ENCODE assay signal across 8 cellular contexts in genomic region chr5:43305948-43306563, GRCh38. TPM values are rescaled to one million over a fixed set of nuclear protein-coding genes. Genes with fewer than 3 reads are reported as not detected.
DNase-seq lines count a peak whose midpoint lies in the region; ATAC-seq and TF ChIP-seq lines count a peak whose summit lies in the region.

No MANE protein-coding gene starts in this region.

- peak overlapping the region in 1 of 4 donors; percentile 24 for H3K4me3 Mint-ChIP-seq in CD4-positive, CD25-positive, alpha-beta regulatory T cell
- H3K4me3 Mint-ChIP-seq in stimulated activated naive CD8-positive, alpha-beta T cell treated with anti-CD3 and anti-CD28 coated beads, Interleukin-15, amount 100 ng/mL, for 72 hours, result peak overlapping the region in 1 of 2 donors; percentile 3

- WGBS in hepatocyte (ENCODE audit: low lambda C conversion rate, missing lambda C conversion rate), result 72% methylated on average over 1 of the region's 1 CpG

- H3K4me1 ChIP-seq in CD4-positive, CD25-positive, alpha-beta regulatory T cell (ENCODE audit: control insufficient read depth, insufficient read depth, low read length, poor library complexity, severe bottlenecking), result peaks cover 13% of the 10 kb centered on the region
- H3K4me1 ChIP-seq in adipocyte (ENCODE audit: control insufficient read depth, insufficient read depth, low read length) (peaks cover 79% of the 10 kb centered on the region), hepatocyte (ENCODE audit: insufficient read depth) (peaks cover 40% of the 10 kb centered on the region)

- H3K4me3 ChIP-seq in CD4-positive, CD25-positive, alpha-beta regulatory T cell (ENCODE audit: low read depth, low read length), result peak overlapping the region; percentile 7
- H3K4me3 ChIP-seq in adipocyte (ENCODE audit: low read length) (no peak overlapping the region), hepatocyte (no peak overlapping the region)

- H3K9me2 ChIP-seq in hepatocyte (replicated peaks; ENCODE audit: insufficient read depth), result no peaks in the 10 kb centered on the region

- H3K36me3 Mint-ChIP-seq in CD4-positive, CD25-positive, alpha-beta regulatory T cell, result peaks cover 10% of the 10 kb centered on the region

- no peaks in the 10 kb centered on the region for H3K9me3 Mint-ChIP-seq in CD4-positive, CD25-positive, alpha-beta regulatory T cell
- H3K9me3 Mint-ChIP-seq in stimulated activated naive CD8-positive, alpha-beta T cell treated with anti-CD3 and anti-CD28 coated beads, Interleukin-15, amount 100 ng/mL, for 72 hours, result no peaks in the 10 kb centered on the region

- peaks cover 31 to 61% (median 48%) of the 10 kb centered on the region in 4 donors for H3K4me1 Mint-ChIP-seq in CD4-positive, CD25-positive, alpha-beta regulatory T cell
- H3K4me1 Mint-ChIP-seq in stimulated activated naive CD8-positive, alpha-beta T cell treated with anti-CD3 and anti-CD28 coated beads, Interleukin-15, amount 100 ng/mL, for 72 hours, result peaks cover 89% of the 10 kb centered on the region

- DNase-seq in CD4-positive, CD25-positive, alpha-beta regulatory T cell, result peak in 2 of 3 donors; percentile 63 to 82
- peak; percentile 68 for DNase-seq in NCI-H526 treated with DMSO at 0.1 percent for 48 hours (lab: John Stamatoyannopoulos, UW)
- peak; percentile 88 for DNase-seq in adipocyte (ENCODE audit: low read depth)
- DNase-seq in hepatocyte (ENCODE audit: low spot score), result peak; percentile 77
- DNase-seq in stimulated activated naive CD8-positive, alpha-beta T cell treated with anti-CD3 and anti-CD28 coated beads, Interleukin-15, amount 100 ng/mL, for 72 hours, result no peak
- DNase-seq in NCI-H1048 (lab: John Stamatoyannopoulos, UW), result no peak

- H3K9me3 ChIP-seq in CD4-positive, CD25-positive, alpha-beta regulatory T cell (ENCODE audit: control insufficient read depth in 2 of 2, low read length in 2 of 2), result no peaks in the 10 kb centered on the region
- H3K9me3 ChIP-seq in adipocyte (ENCODE audit: control insufficient read depth, low read length) (no peaks in the 10 kb centered on the region), hepatocyte (ENCODE audit: low read depth) (no peaks in the 10 kb centered on the region)

- no peak overlapping the region for H2AFZ ChIP-seq in hepatocyte

- peak; percentile 45 to 71 for ATAC-seq in CD4-positive, CD25-positive, alpha-beta regulatory T cell (ENCODE audit: low read depth in 2 of 2)
- ATAC-seq in GM18867 (IDR thresholded peaks at IDR 0.05; ENCODE audit: unreplicated experiment) (peak; percentile 62), HG03280 (IDR thresholded peaks at IDR 0.05; ENCODE audit: unreplicated experiment) (peak; percentile 54)
- ATAC-seq in stimulated activated naive CD8-positive, alpha-beta T cell treated with anti-CD3 and anti-CD28 coated beads, Interleukin-15, amount 100 ng/mL, for 72 hours, result peak; percentile 69

- peak overlapping the region; percentile 42 for H3K27ac ChIP-seq in CD4-positive, CD25-positive, alpha-beta regulatory T cell (ENCODE audit: insufficient read depth, low read length, poor library complexity, severe bottlenecking)
- H3K27ac ChIP-seq in hepatocyte, result no peak overlapping the region

- peaks cover 97% of the 10 kb centered on the region for H4K20me1 ChIP-seq in hepatocyte (ENCODE audit: insufficient read depth, poor library complexity, severe bottlenecking)

- peak overlapping the region; percentile 3 for H3K4me2 ChIP-seq in hepatocyte

- no peaks in the 10 kb centered on the region for H3K27me3 Mint-ChIP-seq in CD4-positive, CD25-positive, alpha-beta regulatory T cell
- H3K27me3 Mint-ChIP-seq in stimulated activated naive CD8-positive, alpha-beta T cell treated with anti-CD3 and anti-CD28 coated beads, Interleukin-15, amount 100 ng/mL, for 72 hours, result no peaks in the 10 kb centered on the region

- H3K27ac Mint-ChIP-seq in CD4-positive, CD25-positive, alpha-beta regulatory T cell, result peak overlapping the region in 2 of 3 donors; percentile 20 to 46
- H3K27ac Mint-ChIP-seq in stimulated activated naive CD8-positive, alpha-beta T cell treated with anti-CD3 and anti-CD28 coated beads, Interleukin-15, amount 100 ng/mL, for 72 hours, result peak overlapping the region in 1 of 2 donors; percentile 4

- TF ChIP-seq CTCF in hepatocyte (IDR thresholded peaks at IDR 0.05; ENCODE audit: poor library complexity), result peak; percentile 67

- H3K79me2 ChIP-seq in hepatocyte, result peaks cover 97% of the 10 kb centered on the region

- H3K27me3 ChIP-seq in CD4-positive, CD25-positive, alpha-beta regulatory T cell (ENCODE audit: control insufficient read depth, insufficient read depth, low read length), result no peaks in the 10 kb centered on the region
- no peaks in the 10 kb centered on the region for H3K27me3 ChIP-seq in adipocyte (replicated peaks; ENCODE audit: control insufficient read depth, insufficient read depth, low read length)
- H3K27me3 ChIP-seq in hepatocyte, result no peaks in the 10 kb centered on the region

- no peaks in the 10 kb centered on the region for H3K36me3 ChIP-seq in CD4-positive, CD25-positive, alpha-beta regulatory T cell (ENCODE audit: control insufficient read depth, insufficient read depth, low read length)
- H3K36me3 ChIP-seq in adipocyte (ENCODE audit: control insufficient read depth, insufficient read depth, low read length, severe bottlenecking), result peaks cover 58% of the 10 kb centered on the region
- H3K36me3 ChIP-seq in hepatocyte (replicated peaks; ENCODE audit: insufficient read depth, low read depth), result no peaks in the 10 kb centered on the region

- no peak overlapping the region for H3K9ac ChIP-seq in adipocyte (ENCODE audit: low read length)

RNA-seq across cellular contexts. Expression of gene HMGCS1, which starts 7.2 kb away (rescaled TPM):
- total RNA-seq in CD4-positive, CD25-positive, alpha-beta regulatory T cell, result 58.9 TPM
- polyA plus RNA-seq in CD4-positive, CD25-positive, alpha-beta regulatory T cell, result 10 to 100 TPM in 1 of 4 donors, 1 to 10 TPM in 3; 5.4 to 11.8 (median 7.3) TPM
- total RNA-seq in hepatocyte, result 321 and 333 TPM in 2 replicates
- polyA plus RNA-seq in hepatocyte, result 111 and 114 TPM in 2 replicates

Comparison
In these comparisons a context has a peak if more than half of its experiments do, and no peak if none do; other contexts are left out.
1. DNase-seq: peak in CD4-positive, CD25-positive, alpha-beta regulatory T cell (2 of 3), NCI-H526 treated with DMSO at 0.1 percent for 48 hours (single experiment), adipocyte (single experiment) and hepatocyte (single experiment); none in stimulated activated naive CD8-positive, alpha-beta T cell treated with anti-CD3 and anti-CD28 coated beads, Interleukin-15, amount 100 ng/mL, for 72 hours (0 of 2) and NCI-H1048 (single experiment).
2. Peak in every context shown above with its lines, with median percentiles within 50 percentile points of each other: ATAC-seq.